ENCODE assay signal across 18 cellular contexts in genomic region chr7:2959828-2960599, GRCh38.
DNase-seq lines count a peak whose midpoint lies in the region; ATAC-seq, FAIRE-seq and TF ChIP-seq lines count a peak whose summit lies in the region.
"Had no signal": no experiment of that assay in that cellular context is flagged by ENCODE, and none has a peak within 500 bp of the region (broad histone marks: within the 10 kb centered on the region; RNA-seq: fewer than 3 reads in every experiment).

No MANE protein-coding gene starts in this region.

- H3K4me1 Mint-ChIP-seq in CD4-positive, alpha-beta memory T cell = peaks cover 29 to 78% (median 55%) of the 10 kb centered on the region in 4 donors
- H3K4me1 Mint-ChIP-seq in memory B cell = peaks cover 24% of the 10 kb centered on the region

- CTCF ChIA-PET in CD4-positive, alpha-beta memory T cell (lab: Charles Lee; ENCODE audit: partially characterized antibody) = no interaction called here

- peak overlapping the region; percentile 79 for H3K4me2 ChIP-seq in BLaER1

- POLR2A ChIA-PET in CD4-positive, alpha-beta memory T cell (lab: Charles Lee; ENCODE audit: partially characterized antibody) = no interaction called here

- H3K9me3 Mint-ChIP-seq in CD4-positive, alpha-beta memory T cell = peaks cover 0 to under 1% (median 0%) of the 10 kb centered on the region in 8 donors
- no peaks in the 10 kb centered on the region for H3K9me3 Mint-ChIP-seq in memory B cell

- H3K36me3 Mint-ChIP-seq in CD4-positive, alpha-beta memory T cell = peaks cover 14 to 46% of the 10 kb centered on the region in 2 donors
- H3K36me3 Mint-ChIP-seq in memory B cell = peaks cover 27% of the 10 kb centered on the region

- H3K4me3 Mint-ChIP-seq in CD4-positive, alpha-beta memory T cell = peak overlapping the region in 2 of 8 donors; percentile 20 to 41
- no peak overlapping the region for H3K4me3 Mint-ChIP-seq in memory B cell

- 86 to 92% methylated on average over 14 of the region's 14 CpGs for WGBS in body of pancreas, 2 donors

- H3K9me3 ChIP-seq in BLaER1 (no peaks in the 10 kb centered on the region), body of pancreas (no peaks in the 10 kb centered on the region)
- no peaks in the 10 kb centered on the region for H3K9me3 ChIP-seq in CD4-positive, alpha-beta memory T cell (ENCODE audit: control insufficient read depth in 1 of 2, low read length in 2 of 2)
- H3K9me3 ChIP-seq: BE2C had no signal

- H3K4me1 ChIP-seq in BLaER1 = peaks cover 66% of the 10 kb centered on the region
- peaks cover 56% of the 10 kb centered on the region for H3K4me1 ChIP-seq in CD4-positive, alpha-beta memory T cell (ENCODE audit: insufficient read depth, low read length)
- no peaks in the 10 kb centered on the region for H3K4me1 ChIP-seq in body of pancreas
- H3K4me1 ChIP-seq: BE2C, tibial nerve had no signal

- TF ChIP-seq CTCF in body of pancreas (IDR thresholded peaks at IDR 0.05) = no peak

- intact Hi-C loops in CD4-positive, alpha-beta memory T cell (cut with micrococcal nuclease) = loop anchor here (10.0 kb wide), 3 partner anchors 65 to 195 kb away; no protein-coding TSS in a partner anchor
- intact Hi-C loops in body of pancreas (cut with DNase I) = no loop called here

- peak overlapping the region in 5 of 7 donors; percentile 51 to 92 (median 77) for H3K27ac Mint-ChIP-seq in CD4-positive, alpha-beta memory T cell
- H3K27ac Mint-ChIP-seq in memory B cell = peak overlapping the region; percentile 80

- no peak overlapping the region for H3K9ac ChIP-seq in BLaER1

- TF ChIP-seq POLR2A in body of pancreas (IDR thresholded peaks at IDR 0.05) (no peak), GM12891 (IDR thresholded peaks at IDR 0.05; ENCODE audit: low read depth, low read length) (no peak)

- ATAC-seq in memory B cell (ENCODE audit: low read depth) (no peak), body of pancreas (no peak)
- ATAC-seq: left lobe of liver had no signal

- peak overlapping the region; percentile 8; the same call in 1 of the 2 replicates for H3K27ac ChIP-seq in BLaER1
- H3K27ac ChIP-seq in CD4-positive, alpha-beta memory T cell (ENCODE audit: low read depth, low read length) = no peak overlapping the region
- no peak overlapping the region for H3K27ac ChIP-seq in body of pancreas
- H3K27ac ChIP-seq: tibial nerve had no signal

- no peaks in the 10 kb centered on the region for H3K27me3 Mint-ChIP-seq in CD4-positive, alpha-beta memory T cell
- H3K27me3 Mint-ChIP-seq in memory B cell = no peaks in the 10 kb centered on the region

- no peaks in the 10 kb centered on the region for H3K27me3 ChIP-seq in BLaER1
- no peaks in the 10 kb centered on the region for H3K27me3 ChIP-seq in CD4-positive, alpha-beta memory T cell (ENCODE audit: insufficient read depth, low read length)
- H3K27me3 ChIP-seq in body of pancreas = no peaks in the 10 kb centered on the region
- H3K27me3 ChIP-seq: BE2C, tibial nerve had no signal

- H3K36me3 ChIP-seq in BLaER1 = peaks cover 11% of the 10 kb centered on the region
- peaks cover 25% of the 10 kb centered on the region for H3K36me3 ChIP-seq in CD4-positive, alpha-beta memory T cell (ENCODE audit: insufficient read depth, low read length)
- no peaks in the 10 kb centered on the region for H3K36me3 ChIP-seq in body of pancreas (replicated peaks in 1 of 2; ENCODE audit: insufficient read depth in 1 of 2, low read depth in 2 of 2)
- H3K36me3 ChIP-seq: BE2C, tibial nerve had no signal

- FAIRE-seq in GM12891 (lab: Jason Lieb, UNC) (no peak), GM19239 (lab: Jason Lieb, UNC) (no peak)
- FAIRE-seq: endometrium, small intestine had no signal

- DNase-seq in CD4-positive, alpha-beta memory T cell = no peak
- peak; percentile 10 to 11 for DNase-seq in activated T-cell treated with anti-CD3 and anti-CD28 coated beads, Interleukin-2, amount 50 U/mL, for 48 hours
- no peak for DNase-seq in memory B cell (ENCODE audit: low spot score in 2 of 2)
- DNase-seq in body of pancreas = no peak
- no peak for DNase-seq in GM12891 (ENCODE audit: insufficient read length, low spot score)
- DNase-seq in D341Med (ENCODE audit: low spot score) = no peak
- DNase-seq in GM19239 (ENCODE audit: insufficient read length, low spot score) = no peak
- DNase-seq: activated CD4-positive, alpha-beta T cell treated with anti-CD3 and anti-CD28 coated beads, Interleukin-2, amount 50 U/mL, for 4 hours; BE2C; caudate nucleus; NCI-H1694 treated with DMSO at 0.1 percent for 48 hours; NCI-H446; SHP77; small intestine had no signal

- H4K20me1 ChIP-seq in BLaER1 = no peaks in the 10 kb centered on the region

- H3K4me3 ChIP-seq in BLaER1 (no peak overlapping the region), body of pancreas (no peak overlapping the region)
- no peak overlapping the region for H3K4me3 ChIP-seq in CD4-positive, alpha-beta memory T cell (ENCODE audit: low read length in 2 of 2)
- H3K4me3 ChIP-seq: tibial nerve had no signal

TF ChIP-seq in GM12891, 5 proteins besides CTCF, POLR2A, EP300 and RAD21:
- no peak for TF ChIP-seq TAF1 (IDR thresholded peaks at IDR 0.05; ENCODE audit: low read depth, low read length)
TF ChIP-seq in GM12891: peak in this region for 0.

Comparison
In these comparisons a context has a peak if more than half of its experiments do, and no peak if none do; other contexts are left out.
1. DNase-seq: peak in activated T-cell treated with anti-CD3 and anti-CD28 coated beads, Interleukin-2, amount 50 U/mL, for 48 hours (2 of 2); none in CD4-positive, alpha-beta memory T cell (0 of 5), memory B cell (0 of 2), body of pancreas (0 of 4), GM12891 (single experiment), D341Med (single experiment) and GM19239 (single experiment).